ENCODE assay signal across 24 cellular contexts in the genomic region with DNA sequence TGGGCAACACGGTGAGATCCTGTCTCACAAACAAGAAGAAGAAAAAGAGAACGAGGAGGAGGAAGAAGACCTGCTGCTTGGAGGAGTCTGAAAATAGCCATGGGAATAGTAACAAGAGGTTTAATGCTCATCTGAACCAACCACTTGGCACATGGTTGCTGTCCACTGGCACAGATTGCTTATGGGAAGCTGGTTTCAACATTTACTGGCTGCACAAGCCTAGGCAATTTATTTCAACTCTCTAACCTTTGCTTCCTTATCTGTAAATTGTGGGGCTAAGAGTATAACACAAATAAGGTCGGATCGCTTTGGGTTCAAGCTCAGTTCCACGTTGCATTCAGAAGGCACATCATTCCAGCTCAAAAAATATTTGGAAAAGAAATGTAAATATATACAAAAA.
"Had no signal": no experiment of that assay in that cellular context is flagged by ENCODE, and none has a peak within 500 bp of the region (broad histone marks: within the 10 kb centered on the region; RNA-seq: fewer than 3 reads in every experiment).

No MANE protein-coding gene starts in this region.

- DNase-seq: activated CD4-positive, alpha-beta memory T cell treated with anti-CD3 and anti-CD28 coated beads, Interleukin-2, amount 10 ng/mL, durations not matched to agents 7 days and 5 days; activated CD4-positive, alpha-beta T cell treated with anti-CD3 and anti-CD28 coated beads, Interleukin-2, amount 10 ng/mL, durations not matched to agents 24 days and 14 days; activated T-cell treated with anti-CD3 and anti-CD28 coated beads, Interleukin-2, amount 50 U/mL, for 24 hours; dermis blood vessel endothelial cell; effector CD8-positive, alpha-beta T cell; hypothalamus; left colon; naive thymus-derived CD4-positive, alpha-beta T cell; stimulated activated CD4-positive, alpha-beta T cell treated with anti-CD3 and anti-CD28 coated beads, Interleukin-1b, Interleukin-23, amount 100 ng/mL, for 48 hours had no signal

- H3K36me3 ChIP-seq: esophagus muscularis mucosa, neural progenitor cell, suprapubic skin, tibial nerve had no signal

- ATAC-seq: activated CD4-positive, CD25-positive, alpha-beta regulatory T cell treated with anti-CD3 and anti-CD28 coated beads, Interleukin-2, amount 50 U/mL, for 24 hours; activated naive CD4-positive, alpha-beta T cell treated with anti-CD3 and anti-CD28 coated beads, Interleukin-2, amount 50 U/mL, for 72 hours; activated T-helper 17 cell treated with anti-CD3 and anti-CD28 coated beads, Interleukin-2, amount 50 U/mL, for 72 hours; left colon; naive thymus-derived CD4-positive, alpha-beta T cell; SK-N-SH treated with all-trans-retinoic acid at 6 μM for 48 hours had no signal

- H3K4me3 Mint-ChIP-seq: activated CD4-positive, alpha-beta memory T cell treated with anti-CD3 and anti-CD28 coated beads, Interleukin-2, amount 10 ng/mL, durations not matched to agents 7 days and 5 days; activated CD4-positive, alpha-beta T cell treated with anti-CD3 and anti-CD28 coated beads, Interleukin-2, amount 10 ng/mL, durations not matched to agents 24 days and 14 days; activated T-cell treated with anti-CD3 and anti-CD28 coated beads, Interleukin-2, amount 50 U/mL, for 24 hours; activated T-helper 17 cell treated with anti-CD3 and anti-CD28 coated beads, Interleukin-2, amount 50 U/mL, for 72 hours; brain; naive thymus-derived CD4-positive, alpha-beta T cell; neural progenitor cell; stimulated activated naive CD8-positive, alpha-beta T cell treated with anti-CD3 and anti-CD28 coated beads, Interleukin-15, Interleukin-2, amounts not matched to agents 100 ng/mL and 50 ng/mL, for 24 hours; T-helper 2 cell treated with Interferon-gamma antibody and Interleukin-4, amounts not matched to agents 5 μg/mL and 100 μg/mL, for 36 hours had no signal

- H3K4me1 Mint-ChIP-seq: brain had no signal

- H3K27ac ChIP-seq: esophagus muscularis mucosa, neural progenitor cell, skin epidermis, suprapubic skin, tibial nerve, VCaP had no signal

- H3K4me3 ChIP-seq: esophagus muscularis mucosa, lung, neural progenitor cell, skin epidermis, suprapubic skin, tibial nerve had no signal

- H3K4me1 ChIP-seq: neural progenitor cell had no signal

- H3K27ac Mint-ChIP-seq: activated CD4-positive, alpha-beta memory T cell treated with anti-CD3 and anti-CD28 coated beads, Interleukin-2, amount 10 ng/mL, durations not matched to agents 7 days and 5 days; activated CD4-positive, alpha-beta T cell treated with anti-CD3 and anti-CD28 coated beads, Interleukin-2, amount 10 ng/mL, durations not matched to agents 24 days and 14 days; activated T-cell treated with anti-CD3 and anti-CD28 coated beads, Interleukin-2, amount 50 U/mL, for 24 hours; brain; naive thymus-derived CD4-positive, alpha-beta T cell; neural progenitor cell; progenitor cell of endocrine pancreas; stimulated activated naive CD8-positive, alpha-beta T cell treated with anti-CD3 and anti-CD28 coated beads, Interleukin-15, Interleukin-2, amounts not matched to agents 100 ng/mL and 50 ng/mL, for 24 hours; T-helper 2 cell treated with Interferon-gamma antibody and Interleukin-4, amounts not matched to agents 5 μg/mL and 100 μg/mL, for 36 hours had no signal

- H3K36me3 Mint-ChIP-seq: activated naive CD4-positive, alpha-beta T cell treated with anti-CD3 and anti-CD28 coated beads, Interleukin-2, amount 50 U/mL, for 72 hours; brain; naive thymus-derived CD4-positive, alpha-beta T cell; neural progenitor cell had no signal

- H3K9me3 ChIP-seq: esophagus muscularis mucosa, suprapubic skin, tibial nerve had no signal

- H3K27me3 ChIP-seq: esophagus muscularis mucosa, neural progenitor cell, suprapubic skin, tibial nerve had no signal

- H3K9me3 Mint-ChIP-seq: activated CD4-positive, alpha-beta memory T cell treated with anti-CD3 and anti-CD28 coated beads, Interleukin-2, amount 10 ng/mL, durations not matched to agents 7 days and 5 days; activated CD4-positive, alpha-beta T cell treated with anti-CD3 and anti-CD28 coated beads, Interleukin-2, amount 10 ng/mL, durations not matched to agents 24 days and 14 days; activated T-cell treated with anti-CD3 and anti-CD28 coated beads, Interleukin-2, amount 50 U/mL, for 24 hours; activated T-helper 17 cell treated with anti-CD3 and anti-CD28 coated beads, Interleukin-2, amount 50 U/mL, for 72 hours; brain; neural progenitor cell; stimulated activated naive CD8-positive, alpha-beta T cell treated with anti-CD3 and anti-CD28 coated beads, Interleukin-15, Interleukin-2, amounts not matched to agents 100 ng/mL and 50 ng/mL, for 24 hours; T-helper 2 cell treated with Interferon-gamma antibody and Interleukin-4, amounts not matched to agents 5 μg/mL and 100 μg/mL, for 36 hours had no signal
